ENCODE assay signal across 18 cellular contexts in the genomic region with DNA sequence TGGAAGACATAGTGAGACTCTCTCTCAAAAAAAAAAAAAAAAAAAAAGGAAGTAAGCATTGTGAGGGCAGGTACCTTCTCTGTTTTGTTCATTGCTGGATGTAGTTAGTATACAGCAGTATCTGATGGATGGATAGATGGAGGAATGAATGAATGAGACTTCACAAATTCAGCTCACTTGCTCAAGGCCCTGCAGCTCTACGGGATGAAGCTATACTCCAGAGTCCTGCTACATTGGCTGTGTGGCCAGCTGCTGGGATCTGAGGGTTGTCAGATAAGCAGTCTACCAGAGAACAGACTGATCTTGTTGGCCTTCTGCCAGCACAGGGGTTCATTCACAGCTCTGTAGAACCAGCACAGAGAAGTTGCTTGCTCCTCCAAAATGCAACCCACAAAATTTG. TPM values are rescaled to one million over a fixed set of nuclear protein-coding genes. Genes with fewer than 3 reads are reported as not detected.
A peak's percentile ranks its signal among the peaks of the same experiment; 100 is the strongest.
DNase-seq lines count a peak whose midpoint lies in the region; ATAC-seq and TF ChIP-seq lines count a peak whose summit lies in the region.
"Had no signal": no experiment of that assay in that cellular context is flagged by ENCODE, and none has a peak within 500 bp of the region (broad histone marks: within the 10 kb centered on the region; RNA-seq: fewer than 3 reads in every experiment).

No MANE protein-coding gene starts in this region.

- POLR2A ChIA-PET in SK-N-SH (lab: Yijun Ruan, JAX): no interaction called here

- no peak overlapping the region for H3K27ac Mint-ChIP-seq in natural killer cell

- H3K4me1 Mint-ChIP-seq in natural killer cell: peaks cover 0 to 4% of the 10 kb centered on the region in 2 donors

- no peaks in the 10 kb centered on the region for H3K9me3 Mint-ChIP-seq in natural killer cell

- H2AFZ ChIP-seq in SK-N-SH (ENCODE audit: low read depth): no peak overlapping the region

- intact Hi-C loops in ascending aorta (cut with DNase I): no loop called here
- intact Hi-C loops in left ventricle myocardium inferior (cut with micrococcal nuclease): no loop called here
- intact Hi-C loops in natural killer cell (cut with micrococcal nuclease): no loop called here

- H3K9me3 ChIP-seq in SK-N-SH: no peaks in the 10 kb centered on the region
- H3K9me3 ChIP-seq in ascending aorta: no peaks in the 10 kb centered on the region
- no peaks in the 10 kb centered on the region for H3K9me3 ChIP-seq in left ventricle myocardium inferior (replicated peaks)
- H3K9me3 ChIP-seq: mucosa of descending colon, neutrophil, SJSA1 had no signal

- no peaks in the 10 kb centered on the region for H4K20me1 ChIP-seq in SK-N-SH (ENCODE audit: insufficient read depth)

- H3K4me2 ChIP-seq in SK-N-SH: no peak overlapping the region

- no peak overlapping the region for H3K4me3 ChIP-seq in SK-N-SH (ENCODE audit: low read depth in 2 of 2, low read length in 1 of 2)
- H3K4me3 ChIP-seq in ascending aorta: no peak overlapping the region
- H3K4me3 ChIP-seq in left ventricle myocardium inferior: no peak overlapping the region
- H3K4me3 ChIP-seq: mucosa of descending colon, SJSA1 had no signal

- DNase-seq in SK-N-SH (peak; percentile 26), ascending aorta (ENCODE audit: low spot score in 2 of 2) (no peak), left ventricle myocardium inferior (peak; percentile 70), superior temporal gyrus (ENCODE audit: extremely low spot score) (peak; percentile 34), natural killer cell (no peak), ecto neural progenitor cell (ENCODE audit: low spot score) (no peak)
- DNase-seq: activated CD4-positive, alpha-beta T cell treated with anti-CD3 and anti-CD28 coated beads for 4 hours; activated effector memory CD4-positive, alpha-beta T cell treated with Interleukin-2 at 50 U/mL for 16 hours; CD4-positive, alpha-beta memory T cell; IMR-90; MM.1S; mucosa of descending colon; NCI-H1694 treated with DMSO at 0.1 percent for 48 hours; stimulated activated naive CD8-positive, alpha-beta T cell treated with anti-CD3 and anti-CD28 coated beads, Interleukin-15, Interleukin-2, amounts not matched to agents 100 U/mL and 50 U/mL, for 24 hours had no signal

- H3K9me2 ChIP-seq in SK-N-SH: no peaks in the 10 kb centered on the region

- no peak overlapping the region; a peak in 1 of 4 replicates for H3K27ac ChIP-seq in SK-N-SH (ENCODE audit: low read depth in 2 of 2, low read length in 1 of 2)
- peak overlapping the region; percentile 23 to 64 for H3K27ac ChIP-seq in ascending aorta
- H3K27ac ChIP-seq in left ventricle myocardium inferior (replicated peaks): peak overlapping the region; percentile 85
- H3K27ac ChIP-seq: neutrophil, SJSA1 had no signal

- TF ChIP-seq CTCF in SK-N-SH (IDR thresholded peaks at IDR 0.05) (no peak), ascending aorta (IDR thresholded peaks at IDR 0.05) (no peak), left ventricle myocardium inferior (IDR thresholded peaks at IDR 0.05; ENCODE audit: borderline replicate concordance) (no peak), natural killer cell (IDR thresholded peaks at IDR 0.05) (no peak)

- TF ChIP-seq EP300 in SK-N-SH (IDR thresholded peaks at IDR 0.05; ENCODE audit: borderline replicate concordance in 1 of 2, low read depth in 1 of 2, low read length in 1 of 2): no peak

- no peaks in the 10 kb centered on the region for H3K27me3 ChIP-seq in SK-N-SH (ENCODE audit: insufficient read depth)
- no peaks in the 10 kb centered on the region for H3K27me3 ChIP-seq in ascending aorta
- no peaks in the 10 kb centered on the region for H3K27me3 ChIP-seq in left ventricle myocardium inferior (ENCODE audit: low read depth)
- H3K27me3 ChIP-seq: neutrophil, SJSA1 had no signal

- CTCF ChIA-PET in SK-N-SH (lab: Yijun Ruan, JAX): interaction anchor here (0.7 kb wide), 1 partner anchor 241 kb away, joined by 3 read pairs; no protein-coding TSS in a partner anchor

- WGBS in SK-N-SH (ENCODE audit: low lambda C conversion rate): 80% methylated on average over 1 of the region's 1 CpG

- H3K4me3 Mint-ChIP-seq in natural killer cell: no peak overlapping the region
- H3K4me3 Mint-ChIP-seq: CD4-positive, alpha-beta memory T cell had no signal

- no peak overlapping the region for H3K9ac ChIP-seq in SK-N-SH

- H3K36me3 ChIP-seq in SK-N-SH (replicated peaks in 1 of 2; ENCODE audit: control insufficient read depth in 1 of 2, insufficient read depth in 2 of 2, low read length in 1 of 2) (peaks cover 59 to 65% of the 10 kb centered on the region in 2 experiments), ascending aorta (peaks cover 4 to 38% of the 10 kb centered on the region in 2 donors), left ventricle myocardium inferior (peaks cover 40% of the 10 kb centered on the region)

- no peaks in the 10 kb centered on the region for H3K27me3 Mint-ChIP-seq in natural killer cell (ENCODE audit: low read depth in 2 of 2)
- H3K27me3 Mint-ChIP-seq: CD4-positive, alpha-beta memory T cell had no signal

- H3K4me1 ChIP-seq in SK-N-SH (ENCODE audit: control insufficient read depth in 1 of 2, insufficient read depth in 2 of 2, low read depth in 1 of 2, low read length in 1 of 2) (peaks cover 0 to 2% of the 10 kb centered on the region in 2 experiments; a peak in 1 of 4 replicates), ascending aorta (peaks cover 9 to 32% of the 10 kb centered on the region in 2 donors), left ventricle myocardium inferior (peaks cover 91% of the 10 kb centered on the region)
- H3K4me1 ChIP-seq: SJSA1 had no signal

- no peaks in the 10 kb centered on the region for H3K79me2 ChIP-seq in SK-N-SH (ENCODE audit: insufficient read depth)

- no peak for TF ChIP-seq RAD21 in SK-N-SH (IDR thresholded peaks at IDR 0.05; ENCODE audit: low read length)

- H3K36me3 Mint-ChIP-seq in natural killer cell: peaks cover 22% of the 10 kb centered on the region

- ATAC-seq in SK-N-SH treated with all-trans-retinoic acid at 6 μM for 48 hours (no peak), HG02610 (IDR thresholded peaks at IDR 0.05; ENCODE audit: unreplicated experiment) (no peak), natural killer cell (no peak)
- ATAC-seq: mucosa of descending colon; stimulated activated naive CD8-positive, alpha-beta T cell treated with anti-CD3 and anti-CD28 coated beads, Interleukin-15, Interleukin-2, amounts not matched to agents 100 U/mL and 50 U/mL, for 24 hours had no signal

- H3F3A ChIP-seq in SK-N-SH (replicated peaks; ENCODE audit: insufficient read depth): peaks cover 5% of the 10 kb centered on the region

TF ChIP-seq in SK-N-SH treated with all-trans-retinoic acid at 6 μM for 48 hours, 23 proteins besides CTCF, POLR2A, EP300 and RAD21:
- TF ChIP-seq, protein P1, sequence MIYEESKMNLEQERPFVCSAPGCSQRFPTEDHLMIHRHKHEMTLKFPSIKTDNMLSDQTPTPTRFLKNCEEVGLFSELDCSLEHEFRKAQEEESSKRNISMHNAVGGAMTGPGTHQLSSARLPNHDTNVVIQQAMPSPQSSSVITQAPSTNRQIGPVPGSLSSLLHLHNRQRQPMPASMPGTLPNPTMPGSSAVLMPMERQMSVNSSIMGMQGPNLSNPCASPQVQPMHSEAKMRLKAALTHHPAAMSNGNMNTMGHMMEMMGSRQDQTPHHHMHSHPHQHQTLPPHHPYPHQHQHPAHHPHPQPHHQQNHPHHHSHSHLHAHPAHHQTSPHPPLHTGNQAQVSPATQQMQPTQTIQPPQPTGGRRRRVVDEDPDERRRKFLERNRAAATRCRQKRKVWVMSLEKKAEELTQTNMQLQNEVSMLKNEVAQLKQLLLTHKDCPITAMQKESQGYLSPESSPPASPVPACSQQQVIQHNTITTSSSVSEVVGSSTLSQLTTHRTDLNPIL (CRISPR knock-in tag; IDR thresholded peaks at IDR 0.05; ENCODE audit: low read depth): no peak
- TF ChIP-seq, protein P2, sequence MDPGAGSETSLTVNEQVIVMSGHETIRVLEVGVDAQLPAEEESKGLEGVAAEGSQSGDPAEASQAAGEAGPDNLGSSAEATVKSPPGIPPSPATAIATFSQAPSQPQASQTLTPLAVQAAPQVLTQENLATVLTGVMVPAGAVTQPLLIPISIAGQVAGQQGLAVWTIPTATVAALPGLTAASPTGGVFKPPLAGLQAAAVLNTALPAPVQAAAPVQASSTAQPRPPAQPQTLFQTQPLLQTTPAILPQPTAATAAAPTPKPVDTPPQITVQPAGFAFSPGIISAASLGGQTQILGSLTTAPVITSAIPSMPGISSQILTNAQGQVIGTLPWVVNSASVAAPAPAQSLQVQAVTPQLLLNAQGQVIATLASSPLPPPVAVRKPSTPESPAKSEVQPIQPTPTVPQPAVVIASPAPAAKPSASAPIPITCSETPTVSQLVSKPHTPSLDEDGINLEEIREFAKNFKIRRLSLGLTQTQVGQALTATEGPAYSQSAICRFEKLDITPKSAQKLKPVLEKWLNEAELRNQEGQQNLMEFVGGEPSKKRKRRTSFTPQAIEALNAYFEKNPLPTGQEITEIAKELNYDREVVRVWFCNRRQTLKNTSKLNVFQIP (CRISPR knock-in tag; IDR thresholded peaks at IDR 0.05; ENCODE audit: borderline replicate concordance, low read depth): no peak
- TF ChIP-seq, protein P3, sequence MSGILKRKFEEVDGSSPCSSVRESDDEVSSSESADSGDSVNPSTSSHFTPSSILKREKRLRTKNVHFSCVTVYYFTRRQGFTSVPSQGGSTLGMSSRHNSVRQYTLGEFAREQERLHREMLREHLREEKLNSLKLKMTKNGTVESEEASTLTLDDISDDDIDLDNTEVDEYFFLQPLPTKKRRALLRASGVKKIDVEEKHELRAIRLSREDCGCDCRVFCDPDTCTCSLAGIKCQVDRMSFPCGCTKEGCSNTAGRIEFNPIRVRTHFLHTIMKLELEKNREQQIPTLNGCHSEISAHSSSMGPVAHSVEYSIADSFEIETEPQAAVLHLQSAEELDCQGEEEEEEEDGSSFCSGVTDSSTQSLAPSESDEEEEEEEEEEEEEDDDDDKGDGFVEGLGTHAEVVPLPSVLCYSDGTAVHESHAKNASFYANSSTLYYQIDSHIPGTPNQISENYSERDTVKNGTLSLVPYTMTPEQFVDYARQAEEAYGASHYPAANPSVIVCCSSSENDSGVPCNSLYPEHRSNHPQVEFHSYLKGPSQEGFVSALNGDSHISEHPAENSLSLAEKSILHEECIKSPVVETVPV (CRISPR knock-in tag; IDR thresholded peaks at IDR 0.05): no peak
- TF ChIP-seq ESRRG (CRISPR knock-in tag; IDR thresholded peaks at IDR 0.05) (no peak), PPARA (CRISPR knock-in tag; IDR thresholded peaks at IDR 0.05; ENCODE audit: borderline replicate concordance) (no peak), ZC3H10 (CRISPR knock-in tag; IDR thresholded peaks at IDR 0.05) (no peak), CSDC2 (CRISPR knock-in tag; IDR thresholded peaks at IDR 0.05) (no peak)

RNA-seq across cellular contexts. Expression of a gene that starts 35.0 kb away (rescaled TPM):
- polyA plus RNA-seq in SK-N-SH (2012; rRNA removed): 24.0 and 30.2 TPM in 2 replicates
- polyA plus RNA-seq in SK-N-SH (2012; cell fraction: cytosol; rRNA removed): 29.9 and 30.0 TPM in 2 replicates
- 22.7 and 23.9 TPM in 2 replicates for polyA plus RNA-seq in SK-N-SH (2012; cell fraction: nucleus; rRNA removed)
- total RNA-seq in ascending aorta (18.0 TPM), left ventricle myocardium inferior (55.6 TPM), natural killer cell (10 to 100 TPM; 26.9 to 42.6 (median 27.3) TPM)

RNA-seq across cellular contexts. Expression of a gene that starts 35.4 kb away (rescaled TPM):
- polyA plus RNA-seq in SK-N-SH (2012; rRNA removed): 4.7 and 6.5 TPM in 2 replicates
- polyA plus RNA-seq in SK-N-SH (2012; cell fraction: cytosol; rRNA removed): 5.2 and 5.7 TPM in 2 replicates
- 7.8 and 14.2 TPM in 2 replicates for polyA plus RNA-seq in SK-N-SH (2012; cell fraction: nucleus; rRNA removed)
- total RNA-seq in ascending aorta (1.9 TPM), left ventricle myocardium inferior (25.4 TPM), natural killer cell (10 to 100 TPM; 25.6 to 33.7 (median 32.5) TPM)

Comparison
In these comparisons a context has a peak if more than half of its experiments do, and no peak if none do; other contexts are left out.
1. DNase-seq: peak in SK-N-SH (single experiment), left ventricle myocardium inferior (single experiment) and superior temporal gyrus (single experiment); none in ascending aorta (0 of 2), natural killer cell (single experiment) and ecto neural progenitor cell (single experiment).
2. H3K27ac ChIP-seq: peak in ascending aorta (2 of 2) and left ventricle myocardium inferior (single experiment); none in SK-N-SH (0 of 2).